ENCODE assay signal across 9 cellular contexts in the genomic region with DNA sequence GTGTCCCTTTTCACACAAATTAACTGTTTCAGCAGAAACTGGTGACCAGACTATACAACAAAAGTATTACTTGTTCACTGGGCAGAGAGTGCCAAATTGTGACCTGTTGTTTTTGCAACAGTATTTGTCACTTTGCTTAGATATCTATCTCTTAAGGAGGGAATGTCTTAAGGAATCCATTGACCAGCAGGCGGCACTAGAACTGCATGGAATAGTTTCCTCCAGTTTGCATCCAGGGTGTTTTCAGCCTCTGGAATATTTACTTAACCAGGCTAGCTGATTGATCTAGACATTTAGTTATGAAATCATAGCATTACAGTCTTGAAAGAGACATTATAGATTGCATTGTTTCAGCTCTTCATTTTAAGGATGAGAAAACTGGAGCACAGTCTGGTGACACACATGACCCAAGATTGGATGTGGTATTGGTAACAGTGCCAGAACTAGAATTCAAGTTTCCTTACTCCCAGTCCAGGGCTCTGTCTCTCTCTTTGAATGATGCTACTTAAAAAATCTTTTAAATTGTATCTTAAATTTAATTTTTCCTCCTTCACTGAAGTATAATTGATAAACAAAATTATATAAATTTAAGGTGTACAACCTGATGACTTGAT. TPM values are rescaled to one million over a fixed set of nuclear protein-coding genes. Genes with fewer than 3 reads are reported as not detected.
DNase-seq lines count a peak whose midpoint lies in the region; ATAC-seq and TF ChIP-seq lines count a peak whose summit lies in the region.
"Had no signal": no experiment of that assay in that cellular context is flagged by ENCODE, and none has a peak within 500 bp of the region (broad histone marks: within the 10 kb centered on the region; RNA-seq: fewer than 3 reads in every experiment).

No MANE protein-coding gene starts in this region.

- H3K4me3 ChIP-seq in GM12864 (ENCODE audit: low read depth, low read length) (no peak overlapping the region), right lobe of liver (no peak overlapping the region)

- H3K27me3 Mint-ChIP-seq in chondrocyte (ENCODE audit: low read depth), result peaks cover 20% of the 10 kb centered on the region

- ATAC-seq in right lobe of liver, result peak; percentile 64 to 74 (median 69)
- no peak for ATAC-seq in GM18498 (IDR thresholded peaks at IDR 0.05; ENCODE audit: unreplicated experiment)

- no peaks in the 10 kb centered on the region for H3K4me1 Mint-ChIP-seq in chondrocyte (ENCODE audit: low read depth)

- peaks cover 9% of the 10 kb centered on the region for H3K9me3 Mint-ChIP-seq in chondrocyte (ENCODE audit: low read depth)

- no peak overlapping the region for H3K27ac ChIP-seq in right lobe of liver
- H3K27ac ChIP-seq: neutrophil had no signal

- TF ChIP-seq CTCF in GM12864 (IDR thresholded peaks at IDR 0.05; ENCODE audit: low read depth, low read length, missing control alignments) (peak; percentile 79), chondrocyte (IDR thresholded peaks at IDR 0.05) (peak; percentile 85), right lobe of liver (IDR thresholded peaks at IDR 0.05) (peak; percentile 57 to 74 (median 68))

- no peaks in the 10 kb centered on the region for H3K27me3 ChIP-seq in right lobe of liver

- H3K4me3 Mint-ChIP-seq in chondrocyte (ENCODE audit: unreplicated experiment), result no peak overlapping the region

- peaks cover 1% of the 10 kb centered on the region for H3K36me3 Mint-ChIP-seq in chondrocyte (ENCODE audit: low read depth)

- no peak overlapping the region for H3K27ac Mint-ChIP-seq in chondrocyte (ENCODE audit: unreplicated experiment)

- intact Hi-C loops in right lobe of liver (cut with DNase I), result no loop called here

- no peaks in the 10 kb centered on the region for H3K36me3 ChIP-seq in right lobe of liver
- H3K36me3 ChIP-seq: neutrophil had no signal

- DNase-seq in AML-193 (lab: John Stamatoyannopoulos, UW), result peak; percentile 16 to 31
- DNase-seq in GM12864 (ENCODE audit: low read depth), result peak; percentile 8
- peak; percentile 25 to 83 for DNase-seq in NCI-H526 (lab: John Stamatoyannopoulos, UW)
- no peak for DNase-seq in chondrocyte (ENCODE audit: low spot score)
- DNase-seq in right lobe of liver, result peak in 2 of 3 donors; percentile 25 to 49
- no peak for DNase-seq in putamen (ENCODE audit: low spot score)
- no peak for DNase-seq in stimulated activated naive CD4-positive, alpha-beta T cell (lab: John Stamatoyannopoulos, UW)

- no peaks in the 10 kb centered on the region for H3K4me1 ChIP-seq in right lobe of liver

- TF ChIP-seq POLR2A in right lobe of liver (IDR thresholded peaks at IDR 0.05), result no peak

- 0% methylated on average over 1 of the region's 1 CpG for WGBS in right lobe of liver (ENCODE audit: insufficient coverage, low coverage, low lambda C conversion rate, missing lambda C conversion rate)

- H3K9me3 ChIP-seq in right lobe of liver, result no peaks in the 10 kb centered on the region
- H3K9me3 ChIP-seq: neutrophil had no signal

RNA-seq across cellular contexts. Expression of gene RPTN, which starts 16.9 kb away (rescaled TPM):
- total RNA-seq in chondrocyte (not detected in 3 replicates), right lobe of liver (not detected)

RNA-seq across cellular contexts. Expression of gene TCHH, which starts 26.8 kb away (rescaled TPM):
- total RNA-seq in chondrocyte (not detected in 3 replicates), right lobe of liver (under 1 TPM in 4 of 6 experiments, not detected in 2; 0.02 to 0.25 (median 0.12) TPM)

RNA-seq across cellular contexts. Expression of gene TCHHL1, which starts 53.2 kb away (rescaled TPM):
- total RNA-seq in chondrocyte (not detected in 3 replicates), right lobe of liver (not detected)

Comparison
In these comparisons a context has a peak if more than half of its experiments do, and no peak if none do; other contexts are left out.
1. DNase-seq: peak in AML-193 (2 of 2), GM12864 (single experiment), NCI-H526 (2 of 2) and right lobe of liver (2 of 3); none in chondrocyte (single experiment), putamen (single experiment) and stimulated activated naive CD4-positive, alpha-beta T cell (0 of 6).
2. Peak in every context shown above with its lines, with median percentiles within 50 percentile points of each other: CTCF ChIP-seq.